17 cellular contexts compared by ENCODE assay signal in genomic region chr9:74125916-74126315, GRCh38.
DNase-seq lines count a peak whose midpoint lies in the region; ATAC-seq, FAIRE-seq and TF ChIP-seq lines count a peak whose summit lies in the region.
"Had no signal": no experiment of that assay in that cellular context is flagged by ENCODE, and none has a peak within 500 bp of the region (broad histone marks: within the 10 kb centered on the region; RNA-seq: fewer than 3 reads in every experiment).

No MANE protein-coding gene starts in this region.

- H3K9me3 Mint-ChIP-seq in GM23338: no peaks in the 10 kb centered on the region
- H3K9me3 Mint-ChIP-seq in astrocyte (ENCODE audit: unreplicated experiment): no peaks in the 10 kb centered on the region

- H3K27me3 ChIP-seq in GM23338 (ENCODE audit: insufficient read depth) (0 out of 2 replicates have a peak, but pooled peaks cover 3% of the 10 kb centered on the region), astrocyte (ENCODE audit: insufficient read depth, low read length) (no peaks in the 10 kb centered on the region), neuron (ENCODE audit: insufficient read depth, low read length) (no peaks in the 10 kb centered on the region), transverse colon (no peaks in the 10 kb centered on the region)
- H3K27me3 ChIP-seq: BE2C had no signal

- H3K27ac ChIP-seq in GM23338 (ENCODE audit: low read depth) (no peak overlapping the region), astrocyte (ENCODE audit: low read depth, low read length) (no peak overlapping the region), transverse colon (no peak overlapping the region)
- H3K27ac ChIP-seq: KMS-11 had no signal

- no peaks in the 10 kb centered on the region for H3K36me3 Mint-ChIP-seq in GM23338 (ENCODE audit: low read depth)
- no peaks in the 10 kb centered on the region for H3K36me3 Mint-ChIP-seq in astrocyte (ENCODE audit: low read depth, unreplicated experiment)
- H3K36me3 Mint-ChIP-seq: CD8-positive, alpha-beta memory T cell had no signal

- no peak for TF ChIP-seq EP300 in transverse colon (IDR thresholded peaks at IDR 0.05; ENCODE audit: low read depth)

- H3K9ac ChIP-seq in astrocyte (ENCODE audit: low read length): no peak overlapping the region
- H3K9ac ChIP-seq: KMS-11 had no signal

- H4K20me1 ChIP-seq in GM23338 (replicated peaks; ENCODE audit: insufficient read depth) (no peaks in the 10 kb centered on the region), astrocyte (ENCODE audit: insufficient read depth, low read length) (no peaks in the 10 kb centered on the region)

- H3K4me1 Mint-ChIP-seq in GM23338 (peaks cover 13% of the 10 kb centered on the region), astrocyte (ENCODE audit: low read depth, unreplicated experiment) (no peaks in the 10 kb centered on the region)

- H3K79me2 ChIP-seq in GM23338 (replicated peaks; ENCODE audit: insufficient read depth) (no peaks in the 10 kb centered on the region), astrocyte (ENCODE audit: insufficient read depth, low read length) (no peaks in the 10 kb centered on the region)

- no peaks in the 10 kb centered on the region for H3K36me3 ChIP-seq in GM23338 (ENCODE audit: insufficient read depth)
- H3K36me3 ChIP-seq in astrocyte (ENCODE audit: insufficient read depth, low read length): no peaks in the 10 kb centered on the region
- no peaks in the 10 kb centered on the region for H3K36me3 ChIP-seq in neuron (ENCODE audit: insufficient read depth, low read length)
- no peaks in the 10 kb centered on the region for H3K36me3 ChIP-seq in transverse colon
- H3K36me3 ChIP-seq: BE2C had no signal

- no peak for FAIRE-seq in astrocyte (lab: Jason Lieb, UNC)

- H3K4me3 Mint-ChIP-seq in GM23338 (no peak overlapping the region), astrocyte (ENCODE audit: unreplicated experiment) (no peak overlapping the region)
- H3K4me3 Mint-ChIP-seq: CD8-positive, alpha-beta memory T cell; HFFc6 had no signal

- H3K27me3 Mint-ChIP-seq in GM23338 (ENCODE audit: insufficient read depth, low read depth, poor library complexity) (peaks cover 1% of the 10 kb centered on the region), astrocyte (ENCODE audit: low read depth, unreplicated experiment) (no peaks in the 10 kb centered on the region)
- H3K27me3 Mint-ChIP-seq: CD8-positive, alpha-beta memory T cell had no signal

- H3F3A ChIP-seq in GM23338 (replicated peaks; ENCODE audit: low read depth): no peaks in the 10 kb centered on the region

- DNase-seq in GM23338 (ENCODE audit: low spot score) (no peak), astrocyte (ENCODE audit: low read depth) (peak; percentile 3), glomerular visceral epithelial cell (ENCODE audit: extremely low spot score) (peak; percentile 62), transverse colon (no peak), 8988T (no peak), DMS53 treated with DMSO at 0.1 percent for 48 hours (lab: John Stamatoyannopoulos, UW; ENCODE audit: unreplicated experiment) (no peak)
- DNase-seq: BE2C; CD8-positive, alpha-beta memory T cell; DMS 273 treated with DMSO at 0.1 percent for 48 hours; HFFc6; NCI-H1092 treated with DMSO at 0.1 percent for 48 hours; NCI-H1694 treated with DMSO at 0.1 percent for 48 hours; NCI-H2171; SHP77 treated with DMSO at 0.1 percent for 48 hours had no signal

- intact Hi-C loops in transverse colon (cut with DNase I; ENCODE audit: low total_unique reads): no loop called here

- in situ Hi-C loops in transverse colon (cut with MboI; ENCODE audit: low pct_ligation_motif_present in 1 of 4, low pct_unique_long_range_greater_than_20kb in 1 of 4, low sequenced_read_pairs in 3 of 4): no loop called here

- no peak; the same call in 2 of the 3 replicates for ATAC-seq in GM23338
- no peak for ATAC-seq in GM18517 (IDR thresholded peaks at IDR 0.05; ENCODE audit: unreplicated experiment)

- 57 to 66% methylated on average over 5 of the region's 5 CpGs for WGBS in transverse colon (ENCODE audit: low coverage in 1 of 2), 2 donors

- TF ChIP-seq CTCF in GM23338 (conservative IDR thresholded peaks at IDR 0.05; ENCODE audit: low read depth in 2 of 2): no peak
- no peak for TF ChIP-seq CTCF in astrocyte (IDR thresholded peaks at IDR 0.05; ENCODE audit: insufficient read depth, low read depth, low read length)
- TF ChIP-seq CTCF in transverse colon (IDR thresholded peaks at IDR 0.05): no peak

- no peak overlapping the region for H3K4me3 ChIP-seq in GM23338
- no peak overlapping the region for H3K4me3 ChIP-seq in astrocyte (ENCODE audit: insufficient read depth, low read depth, low read length)
- H3K4me3 ChIP-seq in neuron (ENCODE audit: low read length): no peak overlapping the region
- no peak overlapping the region for H3K4me3 ChIP-seq in transverse colon

- TF ChIP-seq POLR2A in transverse colon (IDR thresholded peaks at IDR 0.05): no peak

- no peak overlapping the region for H3K27ac Mint-ChIP-seq in GM23338
- no peak overlapping the region for H3K27ac Mint-ChIP-seq in astrocyte (ENCODE audit: unreplicated experiment)
- H3K27ac Mint-ChIP-seq: CD8-positive, alpha-beta memory T cell; HFFc6 had no signal

- H3K4me1 ChIP-seq in GM23338 (ENCODE audit: insufficient read depth) (peaks cover 3% of the 10 kb centered on the region; the same call in 1 of the 2 replicates), astrocyte (ENCODE audit: insufficient read depth, low read length) (no peaks in the 10 kb centered on the region), neuron (ENCODE audit: insufficient read depth, low read length) (no peaks in the 10 kb centered on the region), transverse colon (no peaks in the 10 kb centered on the region)
- H3K4me1 ChIP-seq: BE2C had no signal

- H3K9me2 ChIP-seq in GM23338 (ENCODE audit: insufficient read depth): no peaks in the 10 kb centered on the region

- H3K4me2 ChIP-seq in GM23338: peak overlapping the region; percentile 3; the same call in 1 of the 2 replicates
- no peak overlapping the region for H3K4me2 ChIP-seq in astrocyte (ENCODE audit: low read length)
- H3K4me2 ChIP-seq: KMS-11 had no signal

- H2AFZ ChIP-seq in GM23338: peak overlapping the region; percentile 86
- peak overlapping the region; percentile 32 for H2AFZ ChIP-seq in astrocyte (ENCODE audit: low read depth, low read length)
- H2AFZ ChIP-seq in neuron (ENCODE audit: low read depth, low read length): peak overlapping the region; percentile 3

- H3K9me3 ChIP-seq in astrocyte (ENCODE audit: insufficient read depth, low read depth, low read length) (no peaks in the 10 kb centered on the region), neuron (ENCODE audit: low read length) (no peaks in the 10 kb centered on the region), transverse colon (no peaks in the 10 kb centered on the region)
- H3K9me3 ChIP-seq: BE2C had no signal

TF ChIP-seq in GM23338, 12 proteins besides CTCF, POLR2A, EP300 and RAD21:
- no peak for TF ChIP-seq NANOG (IDR thresholded peaks at IDR 0.05; ENCODE audit: borderline replicate concordance)
TF ChIP-seq in GM23338: peak in this region for 0.

Comparison
In these comparisons a context has a peak if more than half of its experiments do, and no peak if none do; other contexts are left out.
1. DNase-seq: peak in astrocyte (single experiment) and glomerular visceral epithelial cell (single experiment); none in GM23338 (single experiment), transverse colon (single experiment), 8988T (single experiment) and DMS53 treated with DMSO at 0.1 percent for 48 hours (single experiment).
2. H2AFZ ChIP-seq: peak in every context shown above with its lines; median percentile 86 in GM23338; 32 in astrocyte; 3 in neuron.